Comparison of ENCODE assay signal across 15 cellular contexts in genomic region chr13:97944396-97945029, GRCh38. TPM values are rescaled to one million over a fixed set of nuclear protein-coding genes. Genes with fewer than 3 reads are reported as not detected.
DNase-seq lines count a peak whose midpoint lies in the region; ATAC-seq lines count a peak whose summit lies in the region.
"Had no signal": no experiment of that assay in that cellular context is flagged by ENCODE, and none has a peak within 500 bp of the region (broad histone marks: within the 10 kb centered on the region; RNA-seq: fewer than 3 reads in every experiment).

No MANE protein-coding gene starts in this region.

- H3K27me3 Mint-ChIP-seq in activated naive CD8-positive, alpha-beta T cell treated with anti-CD3 and anti-CD28 coated beads, Interleukin-2, amount 50 U/mL, for 24 hours = peaks cover 2% of the 10 kb centered on the region

- H3K4me3 Mint-ChIP-seq in activated naive CD8-positive, alpha-beta T cell treated with anti-CD3 and anti-CD28 coated beads, Interleukin-2, amount 50 U/mL, for 24 hours = no peak overlapping the region
- H3K4me3 Mint-ChIP-seq: activated naive CD4-positive, alpha-beta T cell treated with anti-CD3 and anti-CD28 coated beads for 36 hours; T-helper 2 cell treated with Interferon-gamma antibody and Interleukin-4, amounts not matched to agents 5 μg/mL and 100 μg/mL, for 36 hours had no signal

- DNase-seq in GM03348 (ENCODE audit: low spot score) = peak; percentile 24
- peak; percentile 63 for DNase-seq in NCI-H226
- DNase-seq in brain pericyte (ENCODE audit: low read depth, low spot score) = peak; percentile 6
- DNase-seq in myocyte (ENCODE audit: low read depth) = peak; percentile 26
- DNase-seq in SW480 (ENCODE audit: low spot score) = no peak
- DNase-seq in NCI-H2196 (lab: John Stamatoyannopoulos, UW; ENCODE audit: unreplicated experiment) = no peak
- no peak for DNase-seq in activated naive CD8-positive, alpha-beta T cell treated with anti-CD3 and anti-CD28 coated beads, Interleukin-2, amount 50 U/mL, for 24 hours
- DNase-seq: activated naive CD4-positive, alpha-beta T cell treated with anti-CD3 and anti-CD28 coated beads for 36 hours; cerebellar nuclear complex; DMS53; hippocampal formation; NCI-H748 treated with DMSO at 0.1 percent for 48 hours had no signal

- H3K9me3 Mint-ChIP-seq in activated naive CD8-positive, alpha-beta T cell treated with anti-CD3 and anti-CD28 coated beads, Interleukin-2, amount 50 U/mL, for 24 hours = no peaks in the 10 kb centered on the region
- H3K9me3 Mint-ChIP-seq: activated naive CD4-positive, alpha-beta T cell treated with anti-CD3 and anti-CD28 coated beads for 36 hours; T-helper 2 cell treated with Interferon-gamma antibody and Interleukin-4, amounts not matched to agents 5 μg/mL and 100 μg/mL, for 36 hours had no signal

- ATAC-seq in activated CD4-positive, CD25-positive, alpha-beta regulatory T cell treated with anti-CD3 and anti-CD28 coated beads, Interleukin-2, amount 50 U/mL, for 24 hours = no peak
- ATAC-seq in activated naive CD8-positive, alpha-beta T cell treated with anti-CD3 and anti-CD28 coated beads, Interleukin-2, amount 50 U/mL, for 24 hours = no peak

- H3K4me1 Mint-ChIP-seq in activated naive CD8-positive, alpha-beta T cell treated with anti-CD3 and anti-CD28 coated beads, Interleukin-2, amount 50 U/mL, for 24 hours = peaks cover 6% of the 10 kb centered on the region

- no peak overlapping the region for H3K27ac Mint-ChIP-seq in activated naive CD8-positive, alpha-beta T cell treated with anti-CD3 and anti-CD28 coated beads, Interleukin-2, amount 50 U/mL, for 24 hours
- H3K27ac Mint-ChIP-seq: activated naive CD4-positive, alpha-beta T cell treated with anti-CD3 and anti-CD28 coated beads for 36 hours; progenitor cell of endocrine pancreas; T-helper 2 cell treated with Interferon-gamma antibody and Interleukin-4, amounts not matched to agents 5 μg/mL and 100 μg/mL, for 36 hours had no signal

- no peaks in the 10 kb centered on the region for H3K36me3 Mint-ChIP-seq in activated naive CD8-positive, alpha-beta T cell treated with anti-CD3 and anti-CD28 coated beads, Interleukin-2, amount 50 U/mL, for 24 hours (ENCODE audit: low read depth)

RNA-seq across cellular contexts. Expression of gene IPO5, which starts 9.0 kb away (rescaled TPM):
- 173 and 191 TPM in 2 replicates for total RNA-seq in myocyte
- 86.1 TPM for polyA plus RNA-seq in myocyte (2012)

Comparison
In these comparisons a context has a peak if more than half of its experiments do, and no peak if none do; other contexts are left out.
1. DNase-seq: peak in GM03348 (single experiment), NCI-H226 (single experiment), brain pericyte (single experiment) and myocyte (single experiment); none in SW480 (single experiment), NCI-H2196 (single experiment) and activated naive CD8-positive, alpha-beta T cell treated with anti-CD3 and anti-CD28 coated beads, Interleukin-2, amount 50 U/mL, for 24 hours (single experiment).